Comparison of ENCODE assay signal across 8 cellular contexts in genomic region chr6:28922004-28922840, GRCh38. TPM values are rescaled to one million over a fixed set of nuclear protein-coding genes. Genes with fewer than 3 reads are reported as not detected.
A peak's percentile ranks its signal among the peaks of the same experiment; 100 is the strongest.
DNase-seq lines count a peak whose midpoint lies in the region; ATAC-seq and TF ChIP-seq lines count a peak whose summit lies in the region.

No MANE protein-coding gene starts in this region.

- peak overlapping the region; percentile 80 for H3K27ac ChIP-seq in AG04450 (ENCODE audit: low read depth, low read length)
- peak overlapping the region; percentile 81 for H3K27ac ChIP-seq in foreskin keratinocyte
- peak overlapping the region; percentile 92 for H3K27ac ChIP-seq in rectal smooth muscle tissue (ENCODE audit: low read depth, low read length)

- H3K4me3 Mint-ChIP-seq in activated CD4-positive, alpha-beta memory T cell treated with anti-CD3 and anti-CD28 coated beads, Interleukin-2, amount 10 ng/mL, durations not matched to agents 7 days and 5 days: peak overlapping the region; percentile 77

- H3K27ac Mint-ChIP-seq in activated CD4-positive, alpha-beta memory T cell treated with anti-CD3 and anti-CD28 coated beads, Interleukin-2, amount 10 ng/mL, durations not matched to agents 7 days and 5 days: peak overlapping the region; percentile 94

- H3K4me1 ChIP-seq in foreskin keratinocyte (no peaks in the 10 kb centered on the region), rectal smooth muscle tissue (ENCODE audit: control insufficient read depth, insufficient read depth, low read length) (peaks cover 9% of the 10 kb centered on the region)

- H3K9ac ChIP-seq in rectal smooth muscle tissue (ENCODE audit: low read length): no peak overlapping the region

- H3K4me3 ChIP-seq in AG04450 (ENCODE audit: low read depth, low read length): peak overlapping the region; percentile 97
- peak overlapping the region; percentile 99 for H3K4me3 ChIP-seq in rectal smooth muscle tissue (ENCODE audit: low read length)

- H3K9me3 ChIP-seq in AG04450 (ENCODE audit: control insufficient read depth, insufficient read depth, low read length): peaks cover 4% of the 10 kb centered on the region; the same call in 1 of the 2 replicates

- peaks cover 24% of the 10 kb centered on the region for H3K36me3 ChIP-seq in rectal smooth muscle tissue (ENCODE audit: control insufficient read depth, insufficient read depth, low read length)

- ATAC-seq in foreskin keratinocyte (peak; percentile 80), HG02571 (IDR thresholded peaks at IDR 0.05; ENCODE audit: unreplicated experiment) (no peak), GM19463 (IDR thresholded peaks at IDR 0.05; ENCODE audit: unreplicated experiment) (no peak)

- H3K9me3 Mint-ChIP-seq in activated CD4-positive, alpha-beta memory T cell treated with anti-CD3 and anti-CD28 coated beads, Interleukin-2, amount 10 ng/mL, durations not matched to agents 7 days and 5 days: no peaks in the 10 kb centered on the region

- CTCF ChIA-PET in AG04450 (lab: Charles Lee): interaction anchor here (0.6 to 0.9 kb wide), 4 partner anchors 59 to 729 kb away, joined by 3 to 4 read pairs (median 4); no protein-coding TSS in a partner anchor
- CTCF ChIA-PET in activated CD4-positive, alpha-beta memory T cell treated with anti-CD3 and anti-CD28 coated beads, Interleukin-2, amount 10 ng/mL, durations not matched to agents 7 days and 5 days (lab: Charles Lee): interaction anchor here (1.1 to 3.6 kb wide), 7 partner anchors 19 to 94 kb away, joined by 3 to 22 read pairs (median 5); no protein-coding TSS in a partner anchor

- peaks cover 45% of the 10 kb centered on the region for H3K4me1 Mint-ChIP-seq in activated CD4-positive, alpha-beta memory T cell treated with anti-CD3 and anti-CD28 coated beads, Interleukin-2, amount 10 ng/mL, durations not matched to agents 7 days and 5 days

- POLR2A ChIA-PET in AG04450 (lab: Yijun Ruan, JAX): interaction anchor here (0.8 to 3.7 kb wide), 7 partner anchors 10 to 26 kb away, joined by 3 to 30 read pairs (median 3); no protein-coding TSS in a partner anchor
- POLR2A ChIA-PET in activated CD4-positive, alpha-beta memory T cell treated with anti-CD3 and anti-CD28 coated beads, Interleukin-2, amount 10 ng/mL, durations not matched to agents 7 days and 5 days (lab: Charles Lee): interaction anchor here (0.8 to 4.1 kb wide), 28 partner anchors 7 to 1790 kb away, joined by 3 to 114 read pairs (median 8); partner anchors contain the start of genes TRIM39 and ZNF311

- peaks cover 43% of the 10 kb centered on the region for H3K36me3 Mint-ChIP-seq in activated CD4-positive, alpha-beta memory T cell treated with anti-CD3 and anti-CD28 coated beads, Interleukin-2, amount 10 ng/mL, durations not matched to agents 7 days and 5 days (ENCODE audit: low read depth)

- H3K27me3 ChIP-seq in AG04450 (ENCODE audit: control insufficient read depth, insufficient read depth, low read length): no peaks in the 10 kb centered on the region
- no peaks in the 10 kb centered on the region for H3K27me3 ChIP-seq in foreskin keratinocyte
- no peaks in the 10 kb centered on the region for H3K27me3 ChIP-seq in rectal smooth muscle tissue (ENCODE audit: control insufficient read depth, insufficient read depth, low read length)

- no peaks in the 10 kb centered on the region for H3K27me3 Mint-ChIP-seq in activated CD4-positive, alpha-beta memory T cell treated with anti-CD3 and anti-CD28 coated beads, Interleukin-2, amount 10 ng/mL, durations not matched to agents 7 days and 5 days

- TF ChIP-seq CTCF in AG04450 (IDR thresholded peaks at IDR 0.05; ENCODE audit: low read depth, low read length) (no peak), foreskin keratinocyte (conservative IDR thresholded peaks at IDR 0.05) (no peak)

- DNase-seq in AG04450 (ENCODE audit: low read depth, low spot score) (no peak), HK-2 (ENCODE audit: unreplicated experiment) (peak; percentile 29), foreskin keratinocyte (peak; percentile 56 to 79), COR-L47 (lab: John Stamatoyannopoulos, UW) (no peak)
- DNase-seq in activated CD4-positive, alpha-beta memory T cell treated with anti-CD3 and anti-CD28 coated beads, Interleukin-2, amount 10 ng/mL, durations not matched to agents 7 days and 5 days: peak; percentile 54

RNA-seq across cellular contexts. Expression of gene TRIM27, which starts 1.6 kb away (rescaled TPM):
- polyA plus RNA-seq in AG04450 (2011; rRNA removed): 62.0 and 73.8 TPM in 2 replicates
- polyA minus RNA-seq in AG04450 (2011; rRNA and poly(A)+ RNA removed): 89.7 and 93.0 TPM in 2 replicates
- 10 to 100 TPM; 56.8 to 58.0 TPM for total RNA-seq in activated CD4-positive, alpha-beta memory T cell treated with anti-CD3 and anti-CD28 coated beads, Interleukin-2, amount 10 ng/mL, durations not matched to agents 7 days and 5 days
- total RNA-seq in foreskin keratinocyte: 50.9 and 60.1 TPM in 2 replicates
- polyA plus RNA-seq in foreskin keratinocyte: 35.0 and 37.5 TPM in 2 replicates

Comparison
In these comparisons a context has a peak if more than half of its experiments do, and no peak if none do; other contexts are left out.
1. DNase-seq: peak in HK-2 (single experiment), activated CD4-positive, alpha-beta memory T cell treated with anti-CD3 and anti-CD28 coated beads, Interleukin-2, amount 10 ng/mL, durations not matched to agents 7 days and 5 days (single experiment) and foreskin keratinocyte (2 of 2); none in AG04450 (single experiment) and COR-L47 (single experiment).
2. Peak in every context shown above with its lines, with median percentiles within 50 percentile points of each other: H3K27ac ChIP-seq.